Comparison of ENCODE assay signal across 1 cellular context in the genomic region with DNA sequence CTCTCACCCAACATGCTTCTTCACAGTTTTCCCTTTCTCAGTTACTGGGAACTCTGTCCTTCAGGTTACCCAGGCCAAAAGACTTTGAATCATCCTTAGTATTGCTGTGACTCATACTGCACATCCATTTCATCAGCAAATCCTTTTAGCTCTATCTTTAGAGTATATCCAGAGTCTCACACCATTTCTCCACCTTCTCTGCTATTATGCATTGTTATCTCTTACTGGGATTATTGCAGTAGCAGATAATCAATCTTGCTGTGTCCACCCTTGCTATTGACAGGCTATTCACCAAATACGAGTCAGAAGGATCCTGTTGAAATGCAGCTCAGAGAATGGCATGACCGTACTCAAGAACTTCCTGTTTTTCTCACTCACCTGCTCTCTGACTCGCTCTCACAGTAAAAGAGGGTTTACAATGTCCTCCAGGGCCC.
TF ChIP-seq lines count a peak whose summit lies in the region.

No MANE protein-coding gene starts in this region.

TF ChIP-seq in GM12878, 131 proteins besides CTCF, POLR2A, EP300 and RAD21:
- TF ChIP-seq, protein P1, sequence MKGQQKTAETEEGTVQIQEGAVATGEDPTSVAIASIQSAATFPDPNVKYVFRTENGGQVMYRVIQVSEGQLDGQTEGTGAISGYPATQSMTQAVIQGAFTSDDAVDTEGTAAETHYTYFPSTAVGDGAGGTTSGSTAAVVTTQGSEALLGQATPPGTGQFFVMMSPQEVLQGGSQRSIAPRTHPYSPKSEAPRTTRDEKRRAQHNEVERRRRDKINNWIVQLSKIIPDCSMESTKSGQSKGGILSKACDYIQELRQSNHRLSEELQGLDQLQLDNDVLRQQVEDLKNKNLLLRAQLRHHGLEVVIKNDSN (IDR thresholded peaks at IDR 0.05; ENCODE audit: borderline replicate concordance, extremely low read length, insufficient read depth, low read depth, low read length): no peak
- TF ChIP-seq, protein P2, sequence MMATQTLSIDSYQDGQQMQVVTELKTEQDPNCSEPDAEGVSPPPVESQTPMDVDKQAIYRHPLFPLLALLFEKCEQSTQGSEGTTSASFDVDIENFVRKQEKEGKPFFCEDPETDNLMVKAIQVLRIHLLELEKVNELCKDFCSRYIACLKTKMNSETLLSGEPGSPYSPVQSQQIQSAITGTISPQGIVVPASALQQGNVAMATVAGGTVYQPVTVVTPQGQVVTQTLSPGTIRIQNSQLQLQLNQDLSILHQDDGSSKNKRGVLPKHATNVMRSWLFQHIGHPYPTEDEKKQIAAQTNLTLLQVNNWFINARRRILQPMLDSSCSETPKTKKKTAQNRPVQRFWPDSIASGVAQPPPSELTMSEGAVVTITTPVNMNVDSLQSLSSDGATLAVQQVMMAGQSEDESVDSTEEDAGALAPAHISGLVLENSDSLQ (IDR thresholded peaks at IDR 0.05): peak; percentile 40; the same call in 1 of the 2 replicates
- peak; percentile 37; the same call in 1 of the 2 replicates for TF ChIP-seq JUNB (IDR thresholded peaks at IDR 0.05)
